In the genomic region with DNA sequence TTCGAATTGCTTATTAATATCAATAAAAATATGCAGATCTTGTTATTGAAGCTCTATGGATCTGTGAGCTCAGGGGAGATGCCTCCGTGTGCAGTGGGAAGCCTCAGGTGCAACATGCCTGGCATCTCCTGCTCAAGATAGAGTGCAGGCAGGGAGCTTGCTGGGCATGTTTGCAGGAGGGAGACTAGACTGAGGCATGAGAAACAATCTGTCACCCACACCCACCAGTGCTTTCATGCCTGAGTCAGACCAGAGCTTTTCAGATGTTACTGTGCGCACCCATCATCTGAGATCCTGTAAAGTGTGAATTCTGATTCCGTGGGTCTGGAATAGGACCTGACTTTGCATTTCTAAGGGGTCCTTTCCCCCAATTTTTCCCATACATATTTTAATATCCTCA, we compare ENCODE assay signal across 8 cellular contexts.
"Had no signal": no experiment of that assay in that cellular context is flagged by ENCODE, and none has a peak within 500 bp of the region (broad histone marks: within the 10 kb centered on the region; RNA-seq: fewer than 3 reads in every experiment).

No MANE protein-coding gene starts in this region.

- ATAC-seq: GM12878 had no signal

- H3K4me3 ChIP-seq: GM12878 had no signal

- DNase-seq: GDM1, GF-D8 had no signal

- FAIRE-seq: G401.6, GM12878, GM12891, GM12892, GM18507, GM19239 had no signal
